Comparison of ENCODE assay signal across 8 cellular contexts in the genomic region with DNA sequence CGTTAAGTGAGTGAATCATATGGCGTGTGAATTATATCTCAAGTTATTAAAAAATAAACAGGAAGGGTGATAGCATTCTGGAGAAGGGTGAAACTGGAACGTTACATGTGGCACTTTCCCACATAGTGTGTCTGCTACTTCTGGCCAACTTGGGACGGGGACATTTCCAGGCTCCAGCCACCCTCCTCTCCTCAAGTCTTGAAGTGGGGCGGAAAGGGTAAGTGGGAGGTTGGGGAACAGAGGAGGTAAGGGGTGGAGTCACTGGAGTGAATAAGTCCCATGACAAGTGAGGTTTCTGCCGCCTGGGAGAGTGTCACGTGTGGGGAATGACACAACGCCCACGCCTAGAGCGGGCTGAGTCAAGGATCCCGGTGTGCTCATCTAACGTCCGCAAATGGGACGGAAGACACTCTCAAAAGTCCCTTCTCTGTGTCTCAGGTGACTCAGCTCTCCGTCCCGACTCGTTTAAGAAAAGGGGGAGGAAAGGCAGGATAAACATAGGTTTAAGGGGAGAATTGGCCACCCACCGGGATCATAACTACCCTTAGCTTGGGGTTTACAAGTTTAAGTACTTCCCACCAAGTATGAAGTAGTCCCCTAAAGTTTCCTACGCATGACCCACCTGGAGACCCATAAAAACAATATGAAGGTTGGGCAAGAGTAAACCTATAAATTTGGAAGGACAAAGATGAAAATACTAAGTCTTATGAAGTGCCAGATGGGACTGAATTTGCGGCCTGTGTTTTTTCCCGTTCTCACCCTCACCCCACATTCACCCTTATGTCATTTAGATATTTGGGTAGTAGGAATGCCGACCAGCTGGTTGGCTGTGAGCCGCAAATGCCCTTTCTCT. TPM values are rescaled to one million over a fixed set of nuclear protein-coding genes. Genes with fewer than 3 reads are reported as not detected.
DNase-seq lines count a peak whose midpoint lies in the region; ATAC-seq and TF ChIP-seq lines count a peak whose summit lies in the region.

No MANE protein-coding gene starts in this region.

- CTCF ChIA-PET in HEK293 (lab: Yijun Ruan, JAX) = interaction anchor here (0.6 to 1.8 kb wide), 5 partner anchors 31 to 270 kb away, joined by 4 to 9 read pairs (median 5); partner anchors contain the start of gene NME1
- CTCF ChIA-PET in activated CD4-positive, alpha-beta T cell treated with anti-CD3 and anti-CD28 coated beads, Interleukin-2, amount 10 ng/mL, durations not matched to agents 7 days and 5 days (lab: Charles Lee) = no interaction called here

- H3K27me3 Mint-ChIP-seq in activated CD4-positive, alpha-beta T cell treated with anti-CD3 and anti-CD28 coated beads, Interleukin-2, amount 10 ng/mL, durations not matched to agents 7 days and 5 days = no peaks in the 10 kb centered on the region

- peaks cover 48% of the 10 kb centered on the region for H3K4me1 Mint-ChIP-seq in activated CD4-positive, alpha-beta T cell treated with anti-CD3 and anti-CD28 coated beads, Interleukin-2, amount 10 ng/mL, durations not matched to agents 7 days and 5 days

- peak; percentile 98 for DNase-seq in DMS53 (lab: John Stamatoyannopoulos, UW)
- peak; percentile 97 for DNase-seq in NCI-H460 (ENCODE audit: extremely low read depth, low read depth)
- peak; percentile 61 for DNase-seq in activated CD4-positive, alpha-beta T cell treated with anti-CD3 and anti-CD28 coated beads, Interleukin-2, amount 10 ng/mL, durations not matched to agents 7 days and 5 days
- DNase-seq in coronary artery (ENCODE audit: low spot score) = peak; percentile 92
- peak; percentile 95 for DNase-seq in left kidney (ENCODE audit: low read depth, low spot score)
- DNase-seq in stimulated activated CD4-positive, alpha-beta T cell treated with anti-CD3 and anti-CD28 coated beads, Interleukin-1b, Interleukin-23, amount 100 ng/mL, for 24 hours (ENCODE audit: low read depth in 4 of 4, low spot score in 1 of 4) = peak; percentile 72 to 91 (median 78)

- peak overlapping the region; percentile 61 for H3K4me3 ChIP-seq in HEK293 (ENCODE audit: low read depth, low read length)
- peak overlapping the region; percentile 90 for H3K4me3 ChIP-seq in coronary artery

- no peaks in the 10 kb centered on the region for H3K9me3 ChIP-seq in HEK293 (ENCODE audit: control insufficient read depth, insufficient read depth, low read depth, low read length)

- peak overlapping the region; percentile 95 for H3K27ac ChIP-seq in HEK293 (ENCODE audit: extremely low read depth, low read depth, low read length)
- peak overlapping the region; percentile 99 for H3K27ac ChIP-seq in coronary artery

- H3K9me3 Mint-ChIP-seq in activated CD4-positive, alpha-beta T cell treated with anti-CD3 and anti-CD28 coated beads, Interleukin-2, amount 10 ng/mL, durations not matched to agents 7 days and 5 days = no peaks in the 10 kb centered on the region

- no peaks in the 10 kb centered on the region for H3K36me3 ChIP-seq in HEK293 (ENCODE audit: control insufficient read depth in 2 of 2, insufficient read depth in 1 of 2, low read length in 2 of 2)

- H3K4me3 Mint-ChIP-seq in activated CD4-positive, alpha-beta T cell treated with anti-CD3 and anti-CD28 coated beads, Interleukin-2, amount 10 ng/mL, durations not matched to agents 7 days and 5 days = peak overlapping the region; percentile 93

- H3K4me1 ChIP-seq in HEK293 (ENCODE audit: control insufficient read depth, insufficient read depth, low read length) = peaks cover 14% of the 10 kb centered on the region

- TF ChIP-seq CTCF in HEK293 (tag by site-specific recombination; IDR thresholded peaks at IDR 0.05) (no peak), coronary artery (IDR thresholded peaks at IDR 0.05) (no peak)

- POLR2A ChIA-PET in HEK293 (lab: Yijun Ruan, JAX) = interaction anchor here (1.0 to 2.7 kb wide), 9 partner anchors 8 to 339 kb away, joined by 3 to 23 read pairs (median 5); partner anchors contain the start of genes NME1, NME2 and TOB1
- POLR2A ChIA-PET in activated CD4-positive, alpha-beta T cell treated with anti-CD3 and anti-CD28 coated beads, Interleukin-2, amount 10 ng/mL, durations not matched to agents 7 days and 5 days (lab: Charles Lee) = no interaction called here

- H3K36me3 Mint-ChIP-seq in activated CD4-positive, alpha-beta T cell treated with anti-CD3 and anti-CD28 coated beads, Interleukin-2, amount 10 ng/mL, durations not matched to agents 7 days and 5 days (ENCODE audit: low read depth) = peaks cover 8% of the 10 kb centered on the region

- peak overlapping the region; percentile 100 for H3K27ac Mint-ChIP-seq in activated CD4-positive, alpha-beta T cell treated with anti-CD3 and anti-CD28 coated beads, Interleukin-2, amount 10 ng/mL, durations not matched to agents 7 days and 5 days

- ATAC-seq in HG02938 (IDR thresholded peaks at IDR 0.05; ENCODE audit: unreplicated experiment) = no peak

TF ChIP-seq in HEK293, 187 proteins besides CTCF, POLR2A, EP300 and RAD21 (continues in another document):
- no peak for TF ChIP-seq ZNF214 (tag by site-specific recombination; IDR thresholded peaks at IDR 0.05; ENCODE audit: borderline replicate concordance)
- TF ChIP-seq ZNF121 (tag by site-specific recombination; IDR thresholded peaks at IDR 0.05) = no peak
- TF ChIP-seq ZNF488 (tag by site-specific recombination; IDR thresholded peaks at IDR 0.05) = no peak
- TF ChIP-seq ZNF510 (tag by site-specific recombination; IDR thresholded peaks at IDR 0.05; ENCODE audit: insufficient replicate concordance) = no peak
- peak; percentile 90 for TF ChIP-seq SP2 (tag by site-specific recombination; IDR thresholded peaks at IDR 0.05)
- no peak for TF ChIP-seq ZNF514 (tag by site-specific recombination; IDR thresholded peaks at IDR 0.05)
- no peak for TF ChIP-seq ZNF19 (tag by site-specific recombination; IDR thresholded peaks at IDR 0.05; ENCODE audit: low read depth)
- TF ChIP-seq, protein P1, sequence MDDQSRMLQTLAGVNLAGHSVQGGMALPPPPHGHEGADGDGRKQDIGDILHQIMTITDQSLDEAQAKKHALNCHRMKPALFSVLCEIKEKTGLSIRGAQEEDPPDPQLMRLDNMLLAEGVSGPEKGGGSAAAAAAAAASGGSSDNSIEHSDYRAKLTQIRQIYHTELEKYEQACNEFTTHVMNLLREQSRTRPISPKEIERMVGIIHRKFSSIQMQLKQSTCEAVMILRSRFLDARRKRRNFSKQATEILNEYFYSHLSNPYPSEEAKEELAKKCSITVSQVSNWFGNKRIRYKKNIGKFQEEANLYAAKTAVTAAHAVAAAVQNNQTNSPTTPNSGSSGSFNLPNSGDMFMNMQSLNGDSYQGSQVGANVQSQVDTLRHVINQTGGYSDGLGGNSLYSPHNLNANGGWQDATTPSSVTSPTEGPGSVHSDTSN (CRISPR knock-in tag; IDR thresholded peaks at IDR 0.05) = no peak
- no peak for TF ChIP-seq ZNF175 (tag by site-specific recombination; IDR thresholded peaks at IDR 0.05)
- peak; percentile 74 for TF ChIP-seq ZNF639 (tag by site-specific recombination; IDR thresholded peaks at IDR 0.05)
- TF ChIP-seq ZNF785 (tag by site-specific recombination; IDR thresholded peaks at IDR 0.05) = no peak
- TF ChIP-seq ZSCAN18 (tag by site-specific recombination; IDR thresholded peaks at IDR 0.05) = no peak
- no peak for TF ChIP-seq YY1 (tag by site-specific recombination; IDR thresholded peaks at IDR 0.05)
- TF ChIP-seq ZBTB48 (tag by site-specific recombination; IDR thresholded peaks at IDR 0.05) = peak; percentile 59; the same call in 1 of the 2 replicates
- TF ChIP-seq ZNF324 (tag by site-specific recombination; IDR thresholded peaks at IDR 0.05) = peak; percentile 88

RNA-seq across cellular contexts. Expression of gene SPAG9, which starts 1.2 kb away (rescaled TPM):
- total RNA-seq in NCI-H460 (2014; rRNA removed; shearing (Covaris generic)) = 66.5 and 67.8 TPM in 2 replicates
- polyA plus RNA-seq in NCI-H460 (2014; cell fraction: nucleus; rRNA removed) = 53.5 and 101 TPM in 2 replicates
- 10 to 100 TPM; 43.6 to 58.5 TPM for total RNA-seq in activated CD4-positive, alpha-beta T cell treated with anti-CD3 and anti-CD28 coated beads, Interleukin-2, amount 10 ng/mL, durations not matched to agents 7 days and 5 days

RNA-seq across cellular contexts. Expression of gene NME1, which starts 31.5 kb away (rescaled TPM):
- total RNA-seq in NCI-H460 (2014; rRNA removed; shearing (Covaris generic)) = 447 and 459 TPM in 2 replicates
- 461 and 592 TPM in 2 replicates for polyA plus RNA-seq in NCI-H460 (2014; cell fraction: nucleus; rRNA removed)
- total RNA-seq in activated CD4-positive, alpha-beta T cell treated with anti-CD3 and anti-CD28 coated beads, Interleukin-2, amount 10 ng/mL, durations not matched to agents 7 days and 5 days = 100 to 1,000 TPM; 104 to 107 TPM

RNA-seq across cellular contexts. Expression of gene NME2, which starts 44.4 kb away (rescaled TPM):
- total RNA-seq in NCI-H460 (2014; rRNA removed; shearing (Covaris generic)) = 769 and 858 TPM in 2 replicates
- polyA plus RNA-seq in NCI-H460 (2014; cell fraction: nucleus; rRNA removed) = 1,103 and 1,477 TPM in 2 replicates
- 100 to 1,000 TPM; 368 to 415 TPM for total RNA-seq in activated CD4-positive, alpha-beta T cell treated with anti-CD3 and anti-CD28 coated beads, Interleukin-2, amount 10 ng/mL, durations not matched to agents 7 days and 5 days
